24 cellular contexts compared by ENCODE assay signal in genomic region chr3:16720367-16720766, GRCh38.
"Had no signal": no experiment of that assay in that cellular context is flagged by ENCODE, and none has a peak within 500 bp of the region (broad histone marks: within the 10 kb centered on the region; RNA-seq: fewer than 3 reads in every experiment).

No MANE protein-coding gene starts in this region.

- H3K27me3 Mint-ChIP-seq: activated CD4-positive, alpha-beta memory T cell treated with anti-CD3 and anti-CD28 coated beads, Interleukin-2, amount 10 ng/mL, durations not matched to agents 7 days and 5 days; activated CD4-positive, alpha-beta T cell treated with anti-CD3 and anti-CD28 coated beads, Interleukin-2, amount 10 ng/mL, durations not matched to agents 7 days and 5 days had no signal

- H3K36me3 ChIP-seq: adrenal gland, breast epithelium had no signal

- H3K9me3 ChIP-seq: adrenal gland had no signal

- DNase-seq: activated B cell treated with CpG ODN at 0.5 μM for 24 hours; activated CD4-positive, alpha-beta memory T cell treated with anti-CD3 and anti-CD28 coated beads, Interleukin-2, amount 10 ng/mL, durations not matched to agents 7 days and 5 days; activated CD4-positive, alpha-beta T cell treated with anti-CD3 and anti-CD28 coated beads for 1 hour; activated CD4-positive, alpha-beta T cell treated with anti-CD3 and anti-CD28 coated beads, Interleukin-2, amount 10 ng/mL, durations not matched to agents 7 days and 5 days; activated CD8-positive, alpha-beta memory T cell treated with anti-CD3 and anti-CD28 coated beads, Interleukin-2, amount 50 U/mL, for 48 hours; activated effector memory CD4-positive, alpha-beta T cell treated with Interleukin-2 at 50 U/mL for 16 hours; activated naive CD4-positive, alpha-beta T cell treated with Interleukin-2 at 50 U/mL for 16 hours; activated T-cell treated with anti-CD3 and anti-CD28 coated beads, Interleukin-2, amount 50 U/mL, for 1 hour; adrenal gland; anterior cingulate cortex; KG1; NCI-H1092 treated with DMSO at 0.1 percent for 48 hours; NCI-H1436 treated with DMSO at 0.1 percent for 48 hours; NCI-H187; NCI-H510A treated with DMSO at 0.1 percent for 48 hours; PC-3; SIG-M5; T-cell; T-helper 2 cell; T1000 had no signal

- ATAC-seq: PC-3, T-cell had no signal

- H3K27ac ChIP-seq: adrenal gland, breast epithelium, SK-N-MC had no signal

- H3K4me1 Mint-ChIP-seq: activated B cell treated with CpG ODN at 0.5 μM for 24 hours; activated CD4-positive, alpha-beta memory T cell treated with anti-CD3 and anti-CD28 coated beads, Interleukin-2, amount 10 ng/mL, durations not matched to agents 7 days and 5 days; activated CD4-positive, alpha-beta T cell treated with anti-CD3 and anti-CD28 coated beads, Interleukin-2, amount 10 ng/mL, durations not matched to agents 7 days and 5 days; IgD-negative memory B cell; T-cell had no signal

- H3K4me1 ChIP-seq: adrenal gland, breast epithelium had no signal

- H3K27me3 ChIP-seq: adrenal gland, breast epithelium had no signal

- H3K36me3 Mint-ChIP-seq: T-cell had no signal

- H3K9me3 Mint-ChIP-seq: activated CD4-positive, alpha-beta memory T cell treated with anti-CD3 and anti-CD28 coated beads, Interleukin-2, amount 10 ng/mL, durations not matched to agents 7 days and 5 days had no signal

- H3K4me3 Mint-ChIP-seq: activated B cell treated with CpG ODN at 0.5 μM for 24 hours; activated CD4-positive, alpha-beta memory T cell treated with anti-CD3 and anti-CD28 coated beads, Interleukin-2, amount 10 ng/mL, durations not matched to agents 7 days and 5 days; activated CD4-positive, alpha-beta T cell treated with anti-CD3 and anti-CD28 coated beads, Interleukin-2, amount 10 ng/mL, durations not matched to agents 7 days and 5 days; activated naive CD8-positive, alpha-beta T cell; IgD-negative memory B cell; T-cell had no signal

- H3K27ac Mint-ChIP-seq: activated B cell treated with CpG ODN at 0.5 μM for 24 hours; activated CD4-positive, alpha-beta memory T cell treated with anti-CD3 and anti-CD28 coated beads, Interleukin-2, amount 10 ng/mL, durations not matched to agents 7 days and 5 days; activated CD4-positive, alpha-beta T cell treated with anti-CD3 and anti-CD28 coated beads, Interleukin-2, amount 10 ng/mL, durations not matched to agents 7 days and 5 days; activated naive CD8-positive, alpha-beta T cell; IgD-negative memory B cell; T-cell had no signal

- H3K4me3 ChIP-seq: adrenal gland, breast epithelium, SK-N-MC had no signal
